11 cellular contexts compared by ENCODE assay signal in the genomic region with DNA sequence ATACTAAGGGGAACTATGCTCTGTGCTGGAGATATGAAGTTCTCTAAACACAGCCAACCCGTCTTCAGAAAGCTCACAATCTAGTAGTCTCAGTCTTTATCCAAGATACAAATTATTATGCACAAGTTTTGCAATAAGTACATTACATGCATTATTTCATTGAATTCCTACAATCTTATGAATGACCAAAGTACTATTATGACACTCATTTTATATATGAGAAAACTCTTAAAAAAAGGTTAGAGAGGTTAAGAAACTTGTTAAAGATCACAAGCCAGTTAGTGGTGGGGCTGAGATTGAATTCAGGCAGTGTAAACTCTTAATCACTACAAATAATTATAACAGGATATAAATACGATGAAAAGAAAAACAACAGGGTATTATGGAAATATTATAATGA.
"Had no signal": no experiment of that assay in that cellular context is flagged by ENCODE, and none has a peak within 500 bp of the region (broad histone marks: within the 10 kb centered on the region; RNA-seq: fewer than 3 reads in every experiment).

No MANE protein-coding gene starts in this region.

- DNase-seq: GM23248, GOT3, H7, H9, HCEC 1CT, HFFc6 had no signal

- H3K4me3 ChIP-seq: GM23248, GM23338, HAP-1 had no signal

- ATAC-seq: GM23338, HCT116 had no signal

- FAIRE-seq: H1, H54 had no signal

- H2AFZ ChIP-seq: GM23248, GM23338 had no signal

- H3K9ac ChIP-seq: GM23248 had no signal

- H3K27ac ChIP-seq: GM23248 had no signal

- H3K4me2 ChIP-seq: GM23338 had no signal

- H3K9me3 ChIP-seq: HAP-1 had no signal
